In the genomic region with DNA sequence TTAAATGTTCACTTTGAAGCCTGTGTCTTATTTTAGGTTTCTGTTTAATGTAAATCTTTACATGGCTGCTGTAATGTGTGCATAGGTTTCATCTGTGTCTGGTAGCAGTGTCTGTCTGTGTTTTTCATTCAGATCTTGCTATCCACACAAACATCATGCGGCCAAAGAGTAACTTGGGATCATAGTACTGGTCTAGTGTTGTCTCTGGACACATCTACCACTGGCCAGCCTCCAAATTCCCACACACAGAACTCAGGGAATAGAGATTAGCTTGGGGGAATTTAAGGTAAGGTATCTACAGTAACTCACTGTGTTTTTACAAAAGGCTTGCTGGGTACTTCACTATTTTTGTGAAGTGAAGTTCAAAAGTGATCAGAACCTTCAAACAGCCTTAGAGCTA, we compare ENCODE assay signal across 24 cellular contexts.
"Had no signal": no experiment of that assay in that cellular context is flagged by ENCODE, and none has a peak within 500 bp of the region (broad histone marks: within the 10 kb centered on the region; RNA-seq: fewer than 3 reads in every experiment).

No MANE protein-coding gene starts in this region.

- H3K9me3 ChIP-seq: body of pancreas, left lung, prostate gland, spleen, thoracic aorta, vagina had no signal

- H3K4me1 Mint-ChIP-seq: activated naive CD8-positive, alpha-beta T cell treated with anti-CD3 and anti-CD28 coated beads, Interleukin-2, amount 50 U/mL, for 24 hours; immature natural killer cell; mesothelial cell of epicardium; natural killer cell had no signal

- H3K9me3 Mint-ChIP-seq: activated naive CD8-positive, alpha-beta T cell treated with anti-CD3 and anti-CD28 coated beads, Interleukin-2, amount 50 U/mL, for 24 hours; activated T-cell treated with anti-CD3 and anti-CD28 coated beads, Interleukin-2, amount 50 U/mL, for 72 hours; dendritic cell treated with granulocyte-macrophage colony-stimulating factor and Interleukin-4, amounts not matched to agents 40 ng/mL and 50 ng/mL, for 4 days; immature natural killer cell; mesothelial cell of epicardium; natural killer cell; type B pancreatic cell had no signal

- H3K4me3 ChIP-seq: body of pancreas, left lung, prostate gland, spleen, thoracic aorta, vagina had no signal

- H3K4me1 ChIP-seq: body of pancreas, foreskin keratinocyte, left lung, prostate gland, spleen, vagina had no signal

- H3K27ac Mint-ChIP-seq: activated naive CD8-positive, alpha-beta T cell treated with anti-CD3 and anti-CD28 coated beads, Interleukin-2, amount 50 U/mL, for 24 hours; dendritic cell treated with granulocyte-macrophage colony-stimulating factor and Interleukin-4, amounts not matched to agents 40 ng/mL and 50 ng/mL, for 4 days; mesothelial cell of epicardium; type B pancreatic cell had no signal

- H3K4me3 Mint-ChIP-seq: activated naive CD8-positive, alpha-beta T cell treated with anti-CD3 and anti-CD28 coated beads, Interleukin-2, amount 50 U/mL, for 24 hours; activated T-cell treated with anti-CD3 and anti-CD28 coated beads, Interleukin-2, amount 50 U/mL, for 72 hours; dendritic cell treated with granulocyte-macrophage colony-stimulating factor and Interleukin-4, amounts not matched to agents 40 ng/mL and 50 ng/mL, for 4 days; immature natural killer cell; mesothelial cell of epicardium; natural killer cell; type B pancreatic cell had no signal

- H3K27me3 Mint-ChIP-seq: activated naive CD8-positive, alpha-beta T cell treated with anti-CD3 and anti-CD28 coated beads, Interleukin-2, amount 50 U/mL, for 24 hours; dendritic cell treated with granulocyte-macrophage colony-stimulating factor and Interleukin-4, amounts not matched to agents 40 ng/mL and 50 ng/mL, for 4 days; type B pancreatic cell had no signal

- H3K27me3 ChIP-seq: body of pancreas, foreskin keratinocyte, left lung, spleen, vagina had no signal

- ATAC-seq: activated naive CD8-positive, alpha-beta T cell treated with anti-CD3 and anti-CD28 coated beads, Interleukin-2, amount 50 U/mL, for 24 hours; activated T-cell treated with anti-CD3 and anti-CD28 coated beads, Interleukin-2, amount 50 U/mL, for 72 hours; body of pancreas; foreskin keratinocyte; left lung; natural killer cell had no signal

- H3K27ac ChIP-seq: body of pancreas, foreskin keratinocyte, left lung, prostate gland, spleen, vagina had no signal

- DNase-seq: activated CD4-positive, alpha-beta T cell treated with anti-CD3 and anti-CD28 coated beads for 1 hour; activated CD4-positive, alpha-beta T cell treated with anti-CD3 and anti-CD28 coated beads, Interleukin-2, amount 50 U/mL, for 4 hours; activated CD8-positive, alpha-beta memory T cell treated with anti-CD3 and anti-CD28 coated beads for 24 hours; activated CD8-positive, alpha-beta memory T cell treated with anti-CD3 and anti-CD28 coated beads, Interleukin-2, amount 50 U/mL, for 4 hours; activated gamma-delta T cell; activated naive CD4-positive, alpha-beta T cell treated with anti-CD3 and anti-CD28 coated beads, Interleukin-2, amount 50 U/mL, for 16 hours; activated naive CD8-positive, alpha-beta T cell treated with anti-CD3 and anti-CD28 coated beads, Interleukin-2, amount 50 U/mL, for 24 hours; activated T-cell treated with anti-CD3 and anti-CD28 coated beads, Interleukin-2, amount 50 U/mL, for 72 hours; body of pancreas; effector CD4-positive, alpha-beta T cell; foreskin keratinocyte; immature natural killer cell; left lung; natural killer cell; spleen; stimulated activated CD4-positive, alpha-beta T cell treated with anti-CD3 and anti-CD28 coated beads, Interleukin-4, amount 100 ng/mL, for 1 hour; stimulated activated naive CD4-positive, alpha-beta T cell treated with Interleukin-2 at 50 U/mL for 16 hours; T-helper 9 cell had no signal
